In the genomic region with DNA sequence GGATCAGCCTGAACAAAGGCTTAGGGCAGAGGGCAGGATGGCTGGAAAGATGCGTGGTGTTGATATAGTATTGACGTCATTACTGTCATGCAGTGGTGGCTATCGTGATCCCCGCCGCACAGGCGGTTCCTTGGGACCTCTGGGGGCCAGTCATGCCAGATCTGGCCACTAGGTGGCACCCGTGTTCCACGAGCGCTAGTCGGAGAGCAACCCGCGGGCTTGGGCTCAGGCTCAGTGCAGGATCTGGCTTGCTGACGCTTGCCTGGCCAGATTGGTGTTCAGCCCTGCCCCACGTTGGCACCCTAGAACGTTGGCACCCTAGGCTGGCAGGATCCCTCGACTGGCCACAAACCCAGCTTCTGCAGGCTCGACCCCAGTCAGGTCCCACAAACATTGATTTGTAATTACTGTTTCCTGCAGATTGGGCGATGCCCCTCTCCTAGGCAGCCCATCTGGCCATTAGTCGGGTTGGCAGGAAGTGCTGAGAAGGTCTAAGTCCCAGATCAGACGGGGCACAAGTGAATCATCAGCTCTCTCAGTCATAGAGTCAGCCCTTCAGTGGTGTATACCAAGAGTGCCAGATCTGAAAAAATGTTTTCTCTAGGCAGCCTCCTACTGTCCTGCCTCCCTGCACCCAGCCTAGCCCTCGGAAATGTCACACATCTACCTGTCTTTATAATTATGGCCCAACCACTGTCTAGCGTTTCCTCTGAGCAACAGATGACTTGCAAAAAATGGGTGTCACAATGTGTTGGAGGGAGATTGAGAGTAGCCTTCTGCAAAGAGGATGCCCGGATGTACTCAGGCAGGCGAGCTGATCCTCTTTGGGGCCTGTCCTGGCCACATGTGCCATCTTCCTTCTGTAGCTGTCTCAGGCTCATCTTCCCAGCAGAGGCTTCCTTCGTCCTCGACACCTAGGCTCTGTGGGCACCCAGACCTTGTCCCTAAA, we compare ENCODE assay signal across 8 cellular contexts.
DNase-seq lines count a peak whose midpoint lies in the region; ATAC-seq, FAIRE-seq and TF ChIP-seq lines count a peak whose summit lies in the region.

No MANE protein-coding gene starts in this region.

- no peaks in the 10 kb centered on the region for H3K36me3 ChIP-seq in testis (ENCODE audit: low read depth, missing control alignments)

- H3K9me3 ChIP-seq in testis: no peaks in the 10 kb centered on the region

- peak; percentile 81 for DNase-seq in Daoy (ENCODE audit: low read depth)
- peak; percentile 54 for DNase-seq in HuH-7.5 (ENCODE audit: low spot score)
- DNase-seq in RCC 7860 (ENCODE audit: low spot score): peak; percentile 58
- peak; percentile 68 for DNase-seq in activated T-helper 1 cell treated with anti-CD3 and anti-CD28 coated beads, Interleukin-12 subunit alpha, Interleukin-12 subunit beta, Interleukin-2, Interleukin-4 antibody, amounts not matched to agents 30 ng/mL and 10 ng/mL and 1 ng/mL, durations not matched to agents 14 hours and 24 hours and 36 hours (ENCODE audit: low spot score)
- peak; percentile 55 for DNase-seq in fibroblast of the conjunctiva (ENCODE audit: low read depth)
- peak; percentile 57 for DNase-seq in occipital lobe (lab: John Stamatoyannopoulos, UW)
- peak; percentile 90 for DNase-seq in testis

- peaks cover 14% of the 10 kb centered on the region for H3K4me1 Mint-ChIP-seq in activated T-helper 1 cell treated with anti-CD3 and anti-CD28 coated beads, Interleukin-12 subunit alpha, Interleukin-12 subunit beta, Interleukin-2, Interleukin-4 antibody, amounts not matched to agents 30 ng/mL and 10 ng/mL and 1 ng/mL, durations not matched to agents 14 hours and 24 hours and 36 hours (ENCODE audit: low read depth)

- no peaks in the 10 kb centered on the region for H3K36me3 Mint-ChIP-seq in activated T-helper 1 cell treated with anti-CD3 and anti-CD28 coated beads, Interleukin-12 subunit alpha, Interleukin-12 subunit beta, Interleukin-2, Interleukin-4 antibody, amounts not matched to agents 30 ng/mL and 10 ng/mL and 1 ng/mL, durations not matched to agents 14 hours and 24 hours and 36 hours (ENCODE audit: low read depth)

- peaks cover 8% of the 10 kb centered on the region for H3K27me3 Mint-ChIP-seq in activated T-helper 1 cell treated with anti-CD3 and anti-CD28 coated beads, Interleukin-12 subunit alpha, Interleukin-12 subunit beta, Interleukin-2, Interleukin-4 antibody, amounts not matched to agents 30 ng/mL and 10 ng/mL and 1 ng/mL, durations not matched to agents 14 hours and 24 hours and 36 hours (ENCODE audit: insufficient read depth)

- H3K4me1 ChIP-seq in testis: peaks cover 4% of the 10 kb centered on the region

- H3K9me3 Mint-ChIP-seq in activated T-helper 1 cell treated with anti-CD3 and anti-CD28 coated beads, Interleukin-12 subunit alpha, Interleukin-12 subunit beta, Interleukin-2, Interleukin-4 antibody, amounts not matched to agents 30 ng/mL and 10 ng/mL and 1 ng/mL, durations not matched to agents 14 hours and 24 hours and 36 hours: no peaks in the 10 kb centered on the region

- peak; percentile 93 for ATAC-seq in GM21576 (IDR thresholded peaks at IDR 0.05; ENCODE audit: unreplicated experiment)

- intact Hi-C loops in activated T-helper 1 cell treated with anti-CD3 and anti-CD28 coated beads, Interleukin-12 subunit alpha, Interleukin-12 subunit beta, Interleukin-2, Interleukin-4 antibody, amounts not matched to agents 30 ng/mL and 10 ng/mL and 1 ng/mL, durations not matched to agents 14 hours and 24 hours and 36 hours (cut with micrococcal nuclease): loop anchor here (1.0 kb wide), 3 partner anchors 68 to 1191 kb away; no protein-coding TSS in a partner anchor
- intact Hi-C loops in testis (cut with DNase I; ENCODE audit: low total_unique reads): no loop called here

- peak; percentile 96 to 100 (median 97) for TF ChIP-seq CTCF in testis (IDR thresholded peaks at IDR 0.05)

- H3K4me3 Mint-ChIP-seq in activated T-helper 1 cell treated with anti-CD3 and anti-CD28 coated beads, Interleukin-12 subunit alpha, Interleukin-12 subunit beta, Interleukin-2, Interleukin-4 antibody, amounts not matched to agents 30 ng/mL and 10 ng/mL and 1 ng/mL, durations not matched to agents 14 hours and 24 hours and 36 hours: no peak overlapping the region

- no peak for TF ChIP-seq POLR2A in testis (IDR thresholded peaks at IDR 0.05)

- no peak overlapping the region for H3K27ac ChIP-seq in testis

- FAIRE-seq in RCC 7860 (lab: Jason Lieb, UNC): no peak

- H3K27me3 ChIP-seq in testis: no peaks in the 10 kb centered on the region

- no peak overlapping the region for H3K27ac Mint-ChIP-seq in activated T-helper 1 cell treated with anti-CD3 and anti-CD28 coated beads, Interleukin-12 subunit alpha, Interleukin-12 subunit beta, Interleukin-2, Interleukin-4 antibody, amounts not matched to agents 30 ng/mL and 10 ng/mL and 1 ng/mL, durations not matched to agents 14 hours and 24 hours and 36 hours

- 24 to 29% methylated on average over 21 to 26 of the region's 26 CpGs for WGBS in testis, 2 donors

- H3K4me3 ChIP-seq in testis: no peak overlapping the region
